Comparison of ENCODE assay signal across 8 cellular contexts in genomic region chr15:90352109-90352893, GRCh38. TPM values are rescaled to one million over a fixed set of nuclear protein-coding genes. Genes with fewer than 3 reads are reported as not detected.
DNase-seq lines count a peak whose midpoint lies in the region; ATAC-seq, FAIRE-seq and TF ChIP-seq lines count a peak whose summit lies in the region.

Gene ZNF774, plus strand, starts transcription at chr15:90352284. Its CDS starts 2,377 bp downstream, at chr15:90354661.

- no peaks in the 10 kb centered on the region for H3K4me1 Mint-ChIP-seq in Caco-2 (ENCODE audit: low read depth, unreplicated experiment)

- H3K9me3 ChIP-seq in Caco-2 (no peaks in the 10 kb centered on the region), endothelial cell of umbilical vein (replicated peaks; ENCODE audit: control insufficient read depth, insufficient read depth, low read length) (no peaks in the 10 kb centered on the region)

- BruUV-seq in Caco-2 (replicated peaks; lab: Mats Ljungman, UMichigan) (TSS peak; percentile 65), endothelial cell of umbilical vein (replicated peaks; lab: Mats Ljungman, UMichigan) (TSS peak; percentile 43)

- DNase-seq in Caco-2 (peak; percentile 95 to 97), HUDEP-2 (lab: John Stamatoyannopoulos, UW; ENCODE audit: unreplicated experiment in 76 of 76) (peak in 74 of 76 experiments; percentile 8 to 96 (median 84)), NOMO-1 treated with dmso at 0.1 percent for 144 hours (lab: John Stamatoyannopoulos, UW; ENCODE audit: unreplicated experiment) (peak; percentile 84), endothelial cell of umbilical vein (ENCODE audit: low read depth, low spot score) (peak; percentile 96), midbrain (lab: John Stamatoyannopoulos, UW) (peak; percentile 98)
- DNase-seq in activated CD8-positive, alpha-beta memory T cell treated with anti-CD3 and anti-CD28 coated beads, Interleukin-2, amount 50 U/mL, for 1 hour (ENCODE audit: extremely low read depth) = peak; percentile 81
- DNase-seq in stimulated activated CD8-positive, alpha-beta memory T cell treated with anti-CD3 and anti-CD28 coated beads, Interleukin-15, amount 100 ng/mL, for 48 hours (ENCODE audit: low read depth in 2 of 2) = peak; percentile 88

- dilution Hi-C loops in endothelial cell of umbilical vein (cut with MboI; ENCODE audit: extremely low pct_ligation_motif_present, low sequenced_read_pairs) = no loop called here

- H3K4me3 Mint-ChIP-seq in Caco-2 (ENCODE audit: unreplicated experiment) = peak within 1 kb of the TSS; percentile 91

- intact Hi-C loops in Caco-2 (cut with micrococcal nuclease; ENCODE audit: unreplicated experiment) = loop anchor here (1.0 kb wide), 1 partner anchor 18 kb away; no protein-coding TSS in a partner anchor
- intact Hi-C loops in endothelial cell of umbilical vein (cut with micrococcal nuclease) = loop anchor here (2.0 kb wide), 1 partner anchor 36 kb away; the partner anchor contains the start of gene IQGAP1

- H3K27me3 ChIP-seq in Caco-2 (replicated peaks; ENCODE audit: control insufficient read depth, insufficient read depth, low read length) = no peaks in the 10 kb centered on the region
- H3K27me3 ChIP-seq in endothelial cell of umbilical vein (ENCODE audit: control insufficient read depth in 2 of 2, insufficient read depth in 2 of 2, low read length in 2 of 2) = no peaks in the 10 kb centered on the region

- H3K4me1 ChIP-seq in Caco-2 = peaks cover 4% of the 10 kb centered on the region; the same call in 1 of the 2 replicates
- peaks cover 5% of the 10 kb centered on the region for H3K4me1 ChIP-seq in endothelial cell of umbilical vein (ENCODE audit: control insufficient read depth, extremely low read depth, insufficient read depth, low read length)

- H3K27ac Mint-ChIP-seq in Caco-2 (ENCODE audit: unreplicated experiment) = peak within 1 kb of the TSS; percentile 85

- no peaks in the 10 kb centered on the region for H3K79me2 ChIP-seq in endothelial cell of umbilical vein (ENCODE audit: control insufficient read depth, insufficient read depth, low read length)

- no peaks in the 10 kb centered on the region for H3K9me3 Mint-ChIP-seq in Caco-2 (ENCODE audit: unreplicated experiment)

- peak within 1 kb of the TSS; percentile 71 for H3K4me2 ChIP-seq in endothelial cell of umbilical vein (ENCODE audit: insufficient read depth, low read length)

- TF ChIP-seq CTCF in Caco-2 (IDR thresholded peaks at IDR 0.05; ENCODE audit: insufficient read depth in 1 of 2, low read depth in 1 of 2, low read length in 1 of 2, severe bottlenecking in 1 of 2, unreplicated experiment in 1 of 2) (no peak), endothelial cell of umbilical vein (IDR thresholded peaks at IDR 0.05; ENCODE audit: extremely low read depth in 1 of 2, insufficient read depth in 1 of 2, low read depth in 1 of 2, low read length in 2 of 2) (no peak)

- peak; percentile 99 for FAIRE-seq in endothelial cell of umbilical vein (lab: Jason Lieb, UNC)

- no peak within 1 kb of the TSS for H3K27ac ChIP-seq in endothelial cell of umbilical vein (ENCODE audit: insufficient read depth, low read depth, low read length)

- H3K36me3 ChIP-seq in Caco-2 (ENCODE audit: control insufficient read depth, insufficient read depth, low read length) (no peaks in the 10 kb centered on the region; the same call in 1 of the 2 replicates), endothelial cell of umbilical vein (ENCODE audit: control insufficient read depth in 2 of 2, extremely low read depth in 1 of 2, insufficient read depth in 2 of 2, low read length in 2 of 2) (no peaks in the 10 kb centered on the region)

- H3K9me1 ChIP-seq in endothelial cell of umbilical vein (replicated peaks; ENCODE audit: control insufficient read depth, extremely low read depth, insufficient read depth, low read length) = no peaks in the 10 kb centered on the region

- H3K9ac ChIP-seq in endothelial cell of umbilical vein (replicated peaks; ENCODE audit: extremely low read depth, insufficient read depth, low read length) = peak within 1 kb of the TSS; percentile 4

- POLR2A ChIA-PET in Caco-2 (lab: Charles Lee) (interaction anchor here (0.5 to 1.7 kb wide), 3 partner anchors 23 to 61 kb away, joined by 3 to 18 read pairs (median 5); partner anchors contain the start of gene IQGAP1), endothelial cell of umbilical vein (lab: Charles Lee) (interaction anchor here (1.3 kb wide), 1 partner anchor 36 kb away, joined by 3 read pairs; the partner anchor contains the start of gene IQGAP1)

- TF ChIP-seq POLR2A in endothelial cell of umbilical vein (IDR thresholded peaks at IDR 0.05; ENCODE audit: low read depth, low read length) = no peak

- peak; percentile 100 for ATAC-seq in GM21390 (IDR thresholded peaks at IDR 0.05; ENCODE audit: unreplicated experiment)

- CTCF ChIA-PET in Caco-2 (lab: Charles Lee) = interaction anchor here (0.6 to 1.9 kb wide), 3 partner anchors 32 to 210 kb away, joined by 3 to 5 read pairs (median 3); no protein-coding TSS in a partner anchor
- CTCF ChIA-PET in endothelial cell of umbilical vein (lab: Charles Lee) = interaction anchor here (0.9 to 1.7 kb wide), 9 partner anchors 8 to 130 kb away, joined by 3 to 6 read pairs (median 4); no protein-coding TSS in a partner anchor

- no peaks in the 10 kb centered on the region for H3K27me3 Mint-ChIP-seq in Caco-2 (ENCODE audit: insufficient read depth, unreplicated experiment)

- H3K4me3 ChIP-seq in Caco-2 (ENCODE audit: low read depth, low read length) = peak within 1 kb of the TSS; percentile 64
- H3K4me3 ChIP-seq in endothelial cell of umbilical vein (replicated peaks in 1 of 3; ENCODE audit: insufficient read depth in 1 of 3, low read depth in 1 of 3, low read length in 3 of 3) = peak within 1 kb of the TSS; percentile 55 to 90 (median 61)

- H2AFZ ChIP-seq in endothelial cell of umbilical vein (ENCODE audit: low read depth, low read length) = peak within 1 kb of the TSS; percentile 99

- no peaks in the 10 kb centered on the region for H4K20me1 ChIP-seq in endothelial cell of umbilical vein (replicated peaks; ENCODE audit: control insufficient read depth, extremely low read depth, insufficient read depth, low read length)

- peaks cover 19% of the 10 kb centered on the region for H3K36me3 Mint-ChIP-seq in Caco-2 (ENCODE audit: insufficient read depth, unreplicated experiment)

TF ChIP-seq in endothelial cell of umbilical vein, 7 proteins besides CTCF, POLR2A, EP300 and RAD21:
- TF ChIP-seq MYC (IDR thresholded peaks at IDR 0.05; ENCODE audit: low read depth, low read length) (no peak), FOS (IDR thresholded peaks at IDR 0.05; ENCODE audit: borderline replicate concordance, insufficient read depth, low read length) (no peak), POLR2AphosphoS5 (IDR thresholded peaks at IDR 0.05; ENCODE audit: insufficient read depth, low read depth, low read length) (no peak), JUN (IDR thresholded peaks at IDR 0.05; ENCODE audit: borderline replicate concordance, insufficient read depth, insufficient read length, low read depth) (no peak), EZH2 (IDR thresholded peaks at IDR 0.05; ENCODE audit: borderline replicate concordance, low read depth, low read length, severe bottlenecking) (no peak), MAX (IDR thresholded peaks at IDR 0.05; ENCODE audit: insufficient read depth, insufficient read length) (no peak), GATA2 (IDR thresholded peaks at IDR 0.05; ENCODE audit: insufficient read depth, insufficient read length, low read depth, low read length) (no peak)

RNA-seq across cellular contexts. Expression of gene ZNF774, which starts in this region (rescaled TPM):
- total RNA-seq in Caco-2 (2022) (9.4 and 11.9 TPM in 2 replicates), endothelial cell of umbilical vein (2.6 and 3.9 TPM in 2 replicates)
- 0.89 and 0.98 TPM in 2 replicates for polyA plus RNA-seq in endothelial cell of umbilical vein
- 0.81 and 1.1 TPM in 2 replicates for polyA plus RNA-seq in endothelial cell of umbilical vein (2011; cell fraction: cytosol; rRNA removed)
- polyA plus RNA-seq in endothelial cell of umbilical vein (2011; cell fraction: nucleus; rRNA removed) = 1.4 and 1.5 TPM in 2 replicates
- polyA plus RNA-seq in endothelial cell of umbilical vein (2012) = 1.0 and 1.6 TPM in 2 replicates
- polyA minus RNA-seq in endothelial cell of umbilical vein = 0.51 and 1.8 TPM in 2 replicates
- polyA minus RNA-seq in endothelial cell of umbilical vein (2011; cell fraction: cytosol; rRNA and poly(A)+ RNA removed) = 1.7 TPM
- 0.96 and 1.3 TPM in 2 replicates for polyA minus RNA-seq in endothelial cell of umbilical vein (2011; cell fraction: nucleus; rRNA and poly(A)+ RNA removed)
